Comparison of ENCODE assay signal across 11 cellular contexts in genomic region chr2:10909050-10909995, GRCh38. TPM values are rescaled to one million over a fixed set of nuclear protein-coding genes. Genes with fewer than 3 reads are reported as not detected.
A peak's percentile ranks its signal among the peaks of the same experiment; 100 is the strongest.
DNase-seq lines count a peak whose midpoint lies in the region; ATAC-seq and TF ChIP-seq lines count a peak whose summit lies in the region.
"Had no signal": no experiment of that assay in that cellular context is flagged by ENCODE, and none has a peak within 500 bp of the region (broad histone marks: within the 10 kb centered on the region; RNA-seq: fewer than 3 reads in every experiment).

No MANE protein-coding gene starts in this region.

- peaks cover 25% of the 10 kb centered on the region for H3K27me3 Mint-ChIP-seq in HFFc6 (ENCODE audit: insufficient read depth)

- H3K18ac ChIP-seq in mesenchymal stem cell (ENCODE audit: low read depth in 1 of 2, low read length in 2 of 2): no peak overlapping the region

- H3K27me3 ChIP-seq in WERI-Rb-1 (ENCODE audit: insufficient read depth, low read depth, severe bottlenecking) (no peaks in the 10 kb centered on the region), mesenchymal stem cell (ENCODE audit: control insufficient read depth in 1 of 2, insufficient read depth in 1 of 2, low read length in 2 of 2) (peaks cover 59 to 78% of the 10 kb centered on the region in 2 experiments)

- H2BK120ac ChIP-seq in mesenchymal stem cell (ENCODE audit: low read depth, low read length): no peak overlapping the region

- H4K8ac ChIP-seq in mesenchymal stem cell (ENCODE audit: low read length): no peak overlapping the region

- no peak for ATAC-seq in HG03108 (IDR thresholded peaks at IDR 0.05; ENCODE audit: unreplicated experiment)
- ATAC-seq in GM19467 (IDR thresholded peaks at IDR 0.05; ENCODE audit: unreplicated experiment): no peak
- ATAC-seq: mucosa of descending colon; stimulated activated effector memory CD8-positive, alpha-beta T cell treated with anti-CD3 and anti-CD28 coated beads, Interleukin-12 subunit alpha, Interleukin-12 subunit beta, amount 100 ng/mL, for 72 hours had no signal

- H3K4ac ChIP-seq in mesenchymal stem cell (ENCODE audit: low read depth in 1 of 2, low read length in 2 of 2): no peak overlapping the region

- no peak overlapping the region for H2BK12ac ChIP-seq in mesenchymal stem cell (ENCODE audit: low read length in 2 of 2)

- 69% methylated on average over 14 of the region's 15 CpGs for whole genome bisulfite sequencing in mesenchymal stem cell

- H2BK5ac ChIP-seq in mesenchymal stem cell (ENCODE audit: low read depth, low read length, poor library complexity, severe bottlenecking): no peak overlapping the region

- peaks cover under 1% of the 10 kb centered on the region; the same call in 1 of the 2 replicates for H3K4me1 Mint-ChIP-seq in HFFc6 (ENCODE audit: low read depth)
- H3K4me1 Mint-ChIP-seq: activated naive CD4-positive, alpha-beta T cell treated with anti-CD3 and anti-CD28 coated beads, Interleukin-2, amount 10 ng/mL, durations not matched to agents 7 days and 5 days had no signal

- TF ChIP-seq CTCF in HFFc6 (IDR thresholded peaks at IDR 0.05) (peak; percentile 76), WERI-Rb-1 (IDR thresholded peaks at IDR 0.05; ENCODE audit: low read depth, low read length) (peak; percentile 76)

- H3K36me3 ChIP-seq in WERI-Rb-1 (no peaks in the 10 kb centered on the region), mesenchymal stem cell (ENCODE audit: control insufficient read depth in 1 of 2, insufficient read depth in 2 of 2, low read depth in 1 of 2, low read length in 2 of 2) (no peaks in the 10 kb centered on the region)

- peaks cover 13% of the 10 kb centered on the region for H3K4me1 ChIP-seq in mesenchymal stem cell (ENCODE audit: control insufficient read depth, insufficient read depth, low read depth, low read length)

- H3K36me3 Mint-ChIP-seq in HFFc6 (ENCODE audit: low read depth): peaks cover 4% of the 10 kb centered on the region; the same call in 1 of the 2 replicates
- H3K36me3 Mint-ChIP-seq: activated naive CD4-positive, alpha-beta T cell treated with anti-CD3 and anti-CD28 coated beads, Interleukin-2, amount 10 ng/mL, durations not matched to agents 7 days and 5 days; stimulated activated effector memory CD8-positive, alpha-beta T cell treated with anti-CD3 and anti-CD28 coated beads, Interleukin-12 subunit alpha, Interleukin-12 subunit beta, amount 100 ng/mL, for 72 hours had no signal

- H3K4me3 Mint-ChIP-seq in HFFc6: no peak overlapping the region
- H3K4me3 Mint-ChIP-seq: activated naive CD4-positive, alpha-beta T cell treated with anti-CD3 and anti-CD28 coated beads, Interleukin-2, amount 10 ng/mL, durations not matched to agents 7 days and 5 days; stimulated activated effector memory CD8-positive, alpha-beta T cell treated with anti-CD3 and anti-CD28 coated beads, Interleukin-12 subunit alpha, Interleukin-12 subunit beta, amount 100 ng/mL, for 72 hours had no signal

- H3K23ac ChIP-seq in mesenchymal stem cell (ENCODE audit: low read length in 2 of 2): no peak overlapping the region

- no peaks in the 10 kb centered on the region for H3K79me1 ChIP-seq in mesenchymal stem cell (replicated peaks; ENCODE audit: low read length, poor library complexity, severe bottlenecking)

- H4K91ac ChIP-seq in mesenchymal stem cell (ENCODE audit: low read length): no peak overlapping the region

- H3K4me2 ChIP-seq in mesenchymal stem cell (ENCODE audit: low read length, poor library complexity, severe bottlenecking): no peak overlapping the region

- H2AFZ ChIP-seq in mesenchymal stem cell (ENCODE audit: low read depth, low read length): no peak overlapping the region

- no peak overlapping the region for H3K27ac Mint-ChIP-seq in HFFc6
- H3K27ac Mint-ChIP-seq: activated naive CD4-positive, alpha-beta T cell treated with anti-CD3 and anti-CD28 coated beads, Interleukin-2, amount 10 ng/mL, durations not matched to agents 7 days and 5 days; stimulated activated effector memory CD8-positive, alpha-beta T cell treated with anti-CD3 and anti-CD28 coated beads, Interleukin-12 subunit alpha, Interleukin-12 subunit beta, amount 100 ng/mL, for 72 hours had no signal

- H3K4me3 ChIP-seq in WERI-Rb-1 (ENCODE audit: low read depth, low read length) (peak overlapping the region; percentile 20; the same call in 1 of the 2 replicates), mesenchymal stem cell (ENCODE audit: insufficient read depth in 1 of 2, low read depth in 1 of 2, low read length in 2 of 2) (no peak overlapping the region)
- H3K4me3 ChIP-seq: mucosa of descending colon had no signal

- peaks cover 6% of the 10 kb centered on the region for H3K9me3 ChIP-seq in WERI-Rb-1 (ENCODE audit: severe bottlenecking)
- H3K9me3 ChIP-seq in mesenchymal stem cell (ENCODE audit: control insufficient read depth, low read length): no peaks in the 10 kb centered on the region
- H3K9me3 ChIP-seq: mucosa of descending colon had no signal

- H3K9ac ChIP-seq in mesenchymal stem cell (ENCODE audit: low read length): no peak overlapping the region

- no peaks in the 10 kb centered on the region for H3K9me3 Mint-ChIP-seq in HFFc6
- H3K9me3 Mint-ChIP-seq: activated naive CD4-positive, alpha-beta T cell treated with anti-CD3 and anti-CD28 coated beads, Interleukin-2, amount 10 ng/mL, durations not matched to agents 7 days and 5 days; stimulated activated effector memory CD8-positive, alpha-beta T cell treated with anti-CD3 and anti-CD28 coated beads, Interleukin-12 subunit alpha, Interleukin-12 subunit beta, amount 100 ng/mL, for 72 hours had no signal

- H3K14ac ChIP-seq in mesenchymal stem cell (ENCODE audit: low read length in 2 of 2): no peak overlapping the region

- DNase-seq in DMS53 (lab: John Stamatoyannopoulos, UW): peak; percentile 48
- DNase-seq in DMS53 treated with DMSO at 0.1 percent for 48 hours (lab: John Stamatoyannopoulos, UW; ENCODE audit: unreplicated experiment): no peak
- no peak for DNase-seq in HFFc6
- DNase-seq in WERI-Rb-1: peak; percentile 87
- peak; percentile 23 for DNase-seq in mesenchymal stem cell
- no peak for DNase-seq in NCI-H1092 (lab: John Stamatoyannopoulos, UW)
- DNase-seq: activated naive CD4-positive, alpha-beta T cell treated with anti-CD3 and anti-CD28 coated beads, Interleukin-2, amount 10 ng/mL, durations not matched to agents 7 days and 5 days had no signal

- H2AK5ac ChIP-seq in mesenchymal stem cell (ENCODE audit: low read length, severe bottlenecking): no peak overlapping the region

- H3K27ac ChIP-seq in WERI-Rb-1 (peak overlapping the region; percentile 82; the same call in 1 of the 2 replicates), mesenchymal stem cell (ENCODE audit: low read length, poor library complexity, severe bottlenecking) (no peak overlapping the region)

- no peak overlapping the region for H2BK15ac ChIP-seq in mesenchymal stem cell (ENCODE audit: low read depth, poor library complexity, severe bottlenecking)

RNA-seq across cellular contexts. Expression of gene KCNF1, which starts 2.4 kb away (rescaled TPM):
- under 1 TPM in 3 of 6 experiments, not detected in 3; 0.14 to 0.26 (median 0.18) TPM for total RNA-seq in HFFc6 (2021; fragmentation: NEBNext Ultra II Directional; extraction: Animal tissue kit (Norgen Biotek cat#: 25700))
- polyA plus RNA-seq in mesenchymal stem cell (2013, experiment 1 of 2): 1.2 TPM
- 1.3 TPM for polyA plus RNA-seq in mesenchymal stem cell (2013, experiment 2 of 2)

Comparison
In these comparisons a context has a peak if more than half of its experiments do, and no peak if none do; other contexts are left out.
1. DNase-seq: peak in DMS53 (single experiment), WERI-Rb-1 (single experiment) and mesenchymal stem cell (single experiment); none in DMS53 treated with DMSO at 0.1 percent for 48 hours (single experiment), HFFc6 (single experiment) and NCI-H1092 (single experiment).